8 cellular contexts compared by ENCODE assay signal in the genomic region with DNA sequence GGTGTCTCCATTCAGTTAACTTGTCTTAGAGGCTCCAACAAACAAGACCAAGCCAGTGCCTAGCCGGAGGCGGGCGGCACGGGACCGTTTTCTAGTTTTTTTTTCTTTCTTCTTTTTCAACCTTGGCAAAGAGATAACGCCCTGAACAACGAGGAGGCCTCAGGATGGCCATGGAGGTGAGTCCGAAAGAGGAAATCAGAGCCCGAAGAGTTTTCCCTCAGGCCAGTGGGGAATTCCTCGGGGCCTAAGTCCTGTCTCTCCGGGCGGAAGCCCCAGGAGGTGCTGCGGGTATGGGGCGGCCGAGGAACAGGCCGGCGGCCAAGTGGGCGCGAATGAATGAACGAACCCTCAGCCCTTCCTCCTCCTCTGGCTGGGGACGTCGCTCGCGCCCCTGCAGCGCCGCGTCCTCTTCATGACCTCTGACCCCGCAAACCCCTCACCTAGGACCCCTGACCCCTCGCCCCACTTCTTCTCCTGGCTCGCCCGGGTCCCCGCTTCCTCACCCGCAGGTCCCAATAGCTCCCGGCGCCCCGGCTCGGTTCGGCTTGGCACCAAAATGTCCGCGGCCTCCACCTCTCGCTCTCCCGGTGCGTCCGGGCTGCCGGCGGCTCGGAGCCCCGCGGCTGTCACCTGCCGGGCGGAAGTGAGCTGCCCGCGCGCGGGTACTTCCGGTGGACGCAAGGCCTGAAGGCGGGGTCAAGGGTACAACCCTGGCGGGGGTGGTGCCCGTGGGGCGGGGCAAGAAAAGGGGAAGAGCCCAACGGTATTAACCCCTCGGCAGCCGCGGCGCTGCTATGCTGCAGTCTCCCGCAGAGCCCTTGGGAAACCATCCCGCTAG. TPM values are rescaled to one million over a fixed set of nuclear protein-coding genes. Genes with fewer than 3 reads are reported as not detected.
DNase-seq lines count a peak whose midpoint lies in the region; ATAC-seq, FAIRE-seq and TF ChIP-seq lines count a peak whose summit lies in the region.

A gene (minus strand): TSS at position 650 of the 838 bp plus-strand sequence. CDS start 21,327 bp downstream, outside the sequence.

- DNase-seq in GM18507 (ENCODE audit: extremely low spot score, insufficient read length, low read depth) (peak; percentile 91), NCI-H2081 (lab: John Stamatoyannopoulos, UW) (peak; percentile 91 to 93), T-helper 9 cell (peak; percentile 85), astrocyte of the cerebellum (ENCODE audit: low read depth) (peak; percentile 51), hepatic stellate cell (ENCODE audit: low spot score) (peak; percentile 93), renal cortical epithelial cell (ENCODE audit: low read depth) (peak; percentile 84), aorta (peak; percentile 97 to 99)

- no peak for TF ChIP-seq CTCF in astrocyte of the cerebellum (IDR thresholded peaks at IDR 0.05; ENCODE audit: low read depth, low read length, missing control alignments)

- H3K27me3 ChIP-seq in aorta (ENCODE audit: control insufficient read depth in 1 of 2, insufficient read depth in 2 of 2, low read length in 1 of 2), result no peaks in the 10 kb centered on the region

- FAIRE-seq in GM18507 (lab: Jason Lieb, UNC), result peak; percentile 91

- H3K4me1 ChIP-seq in aorta (ENCODE audit: control insufficient read depth in 1 of 2, insufficient read depth in 2 of 2, low read length in 2 of 2), result no peaks in the 10 kb centered on the region

- intact Hi-C loops in aorta (cut with DNase I), result loop anchor here in 1 of 2 donors (5.0 kb wide), 1 partner anchor 76 kb away; no protein-coding TSS in a partner anchor

- in situ Hi-C loops in astrocyte of the cerebellum (cut with HindIII; ENCODE audit: low sequenced_read_pairs), result no loop called here

- H3K9me3 ChIP-seq in aorta (ENCODE audit: control insufficient read depth, low read length), result no peaks in the 10 kb centered on the region

- no peaks in the 10 kb centered on the region for H3K36me3 ChIP-seq in aorta (ENCODE audit: control insufficient read depth in 1 of 2, insufficient read depth in 2 of 2, low read length in 1 of 2)

- ATAC-seq in HG02981 (IDR thresholded peaks at IDR 0.05; ENCODE audit: unreplicated experiment) (peak; percentile 88), aorta (ENCODE audit: low FRiP score) (peak; percentile 93)

- H3K4me3 ChIP-seq in astrocyte of the cerebellum (ENCODE audit: low read depth, low read length) (peak within 1 kb of the TSS; percentile 79), aorta (ENCODE audit: low read length in 2 of 2) (peak within 1 kb of the TSS; percentile 64 to 73)

- peak within 1 kb of the TSS in 1 of 2 donors; percentile 35 for H3K27ac ChIP-seq in aorta (ENCODE audit: low read depth in 1 of 2, low read length in 2 of 2)

- 0% methylated on average over 58 to 68 of the region's 68 CpGs for WGBS in aorta, 2 donors

RNA-seq across cellular contexts. Expression of the gene that starts here (rescaled TPM):
- 66.5 and 96.6 TPM in 2 replicates for total RNA-seq in renal cortical epithelial cell
- total RNA-seq in aorta, result 10 to 100 TPM; 65.7 to 71.9 TPM
- 10 to 100 TPM; 22.3 to 22.6 TPM for polyA plus RNA-seq in aorta
